In genomic region chr1:26862781-26863676, GRCh38 we compare ENCODE assay signal across 9 cellular contexts. TPM values are rescaled to one million over a fixed set of nuclear protein-coding genes. Genes with fewer than 3 reads are reported as not detected.
DNase-seq lines count a peak whose midpoint lies in the region; ATAC-seq and TF ChIP-seq lines count a peak whose summit lies in the region.
"Had no signal": no experiment of that assay in that cellular context is flagged by ENCODE, and none has a peak within 500 bp of the region (broad histone marks: within the 10 kb centered on the region; RNA-seq: fewer than 3 reads in every experiment).

Gene SFN (plus strand): TSS chr1:26863149. CDS start chr1:26863213, 64 bp downstream.

- no peaks in the 10 kb centered on the region for H3K27me3 Mint-ChIP-seq in natural killer cell (ENCODE audit: low read depth in 2 of 2)

- ATAC-seq in natural killer cell = no peak
- no peak for ATAC-seq in GM18505 (IDR thresholded peaks at IDR 0.05; ENCODE audit: unreplicated experiment)

- no peaks in the 10 kb centered on the region for H3K9me3 Mint-ChIP-seq in natural killer cell

- peak within 1 kb of the TSS; percentile 97 for H3K27ac ChIP-seq in VCaP

- H3K27ac Mint-ChIP-seq in natural killer cell = no peak within 1 kb of the TSS

- TF ChIP-seq POLR2A in NB4 (IDR thresholded peaks at IDR 0.05; ENCODE audit: extremely low read depth, insufficient read length) (no peak), GM18505 (IDR thresholded peaks at IDR 0.05; ENCODE audit: borderline replicate concordance, extremely low read depth, insufficient read depth, insufficient read length) (no peak)

- peak within 1 kb of the TSS; percentile 94 for H3K4me3 Mint-ChIP-seq in natural killer cell

- peak; percentile 51 for TF ChIP-seq CTCF in NB4 (IDR thresholded peaks at IDR 0.05; ENCODE audit: low read depth, low read length)
- peak; percentile 26; the same call in 1 of the 2 replicates for TF ChIP-seq CTCF in VCaP (conservative IDR thresholded peaks at IDR 0.05)
- no peak for TF ChIP-seq CTCF in natural killer cell (IDR thresholded peaks at IDR 0.05)

- DNase-seq in Daoy (ENCODE audit: low read depth) (peak; percentile 79), NB4 (ENCODE audit: low read depth) (peak; percentile 36), dermis blood vessel endothelial cell (peak; percentile 17), natural killer cell (no peak), globus pallidus (ENCODE audit: low spot score) (no peak), AG08395 (ENCODE audit: low spot score) (no peak)

- no peaks in the 10 kb centered on the region for H3K36me3 Mint-ChIP-seq in natural killer cell

- H3K4me1 Mint-ChIP-seq in natural killer cell = peaks cover 8 to 18% of the 10 kb centered on the region in 2 donors

- intact Hi-C loops in natural killer cell (cut with micrococcal nuclease) = no loop called here

- H3K4me3 ChIP-seq in NB4 (ENCODE audit: low read depth, low read length) = no peak within 1 kb of the TSS

RNA-seq across cellular contexts. Expression of gene SFN, which starts in this region (rescaled TPM):
- 0.80 and 1.8 TPM in 2 replicates for total RNA-seq in Daoy (2014; rRNA removed; shearing (Covaris generic))
- total RNA-seq in dermis blood vessel endothelial cell = 0.51 and 0.70 TPM in 2 replicates
- 1 to 10 TPM in 1 of 3 donors, under 1 TPM in 1, not detected in 1; 0.66 to 1.3 TPM for total RNA-seq in natural killer cell
- total RNA-seq: temporal lobe had no signal

Comparison
In these comparisons a context has a peak if more than half of its experiments do, and no peak if none do; other contexts are left out.
1. Peak in DNase-seq in dermis blood vessel endothelial cell; RNA of the gene not detected or under 1 TPM.
2. DNase-seq: peak in Daoy (single experiment) and NB4 (single experiment); none in natural killer cell (single experiment), globus pallidus (single experiment) and AG08395 (single experiment).